Comparison of ENCODE assay signal across 8 cellular contexts in the genomic region with DNA sequence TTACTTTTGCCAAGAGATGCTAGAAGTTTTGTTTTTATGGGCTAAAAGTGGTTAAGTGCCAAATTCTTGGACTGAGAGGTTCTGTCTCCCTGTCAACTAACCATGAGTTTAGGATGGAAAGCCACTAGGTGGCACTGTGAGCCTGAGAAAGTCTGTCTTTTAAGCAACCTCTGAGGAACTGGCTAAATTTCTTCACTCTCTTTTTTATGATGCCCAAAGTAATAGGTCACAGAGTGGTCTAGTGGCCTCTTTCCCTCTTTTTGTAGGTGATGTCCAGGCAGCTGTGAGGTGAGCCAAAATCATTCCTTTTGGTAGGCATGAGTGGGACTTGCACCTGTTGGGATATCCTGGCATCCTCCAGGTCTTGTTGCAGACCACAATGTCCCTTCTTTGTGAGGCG. TPM values are rescaled to one million over a fixed set of nuclear protein-coding genes. Genes with fewer than 3 reads are reported as not detected.
DNase-seq lines count a peak whose midpoint lies in the region; ATAC-seq and TF ChIP-seq lines count a peak whose summit lies in the region.

No MANE protein-coding gene starts in this region.

- no peaks in the 10 kb centered on the region for H3K9me3 ChIP-seq in CD4-positive, alpha-beta T cell (ENCODE audit: control insufficient read depth, low read length)

- no peak overlapping the region for H3K4me3 ChIP-seq in astrocyte of the cerebellum (ENCODE audit: low read depth, low read length)

- H3K27ac Mint-ChIP-seq in CD4-positive, alpha-beta T cell: peak overlapping the region; percentile 13

- POLR2A ChIA-PET in CD4-positive, alpha-beta T cell (lab: Charles Lee): no interaction called here

- in situ Hi-C loops in astrocyte of the cerebellum (cut with HindIII; ENCODE audit: low sequenced_read_pairs): loop anchor here (25.0 kb wide), 1 partner anchor 504 kb away; no protein-coding TSS in a partner anchor

- no peaks in the 10 kb centered on the region for H3K27me3 Mint-ChIP-seq in CD4-positive, alpha-beta T cell

- no peak overlapping the region for H3K27ac ChIP-seq in CD4-positive, alpha-beta T cell (ENCODE audit: low read depth, low read length)

- H3K9me3 Mint-ChIP-seq in CD4-positive, alpha-beta T cell: no peaks in the 10 kb centered on the region

- intact Hi-C loops in CD4-positive, alpha-beta T cell (cut with DNase I, micrococcal nuclease): loop anchor here (1.0 to 10.0 kb wide), 6 partner anchors 326 to 679 kb away; a partner anchor contains a TSS

- H3K27me3 ChIP-seq in CD4-positive, alpha-beta T cell (ENCODE audit: control insufficient read depth, insufficient read depth, low read length): no peaks in the 10 kb centered on the region

- H3K4me3 Mint-ChIP-seq in CD4-positive, alpha-beta T cell: no peak overlapping the region

- peaks cover 92% of the 10 kb centered on the region for H3K36me3 Mint-ChIP-seq in CD4-positive, alpha-beta T cell (ENCODE audit: low read depth)

- no peaks in the 10 kb centered on the region for H3K4me1 Mint-ChIP-seq in CD4-positive, alpha-beta T cell (ENCODE audit: low read depth)

- TF ChIP-seq CTCF in CD4-positive, alpha-beta T cell (IDR thresholded peaks at IDR 0.05): peak; percentile 86
- TF ChIP-seq CTCF in astrocyte of the cerebellum (IDR thresholded peaks at IDR 0.05; ENCODE audit: low read depth, low read length, missing control alignments): peak; percentile 67

- peak; percentile 62 for ATAC-seq in CD4-positive, alpha-beta T cell (ENCODE audit: poor library complexity)
- ATAC-seq in GM21515 (IDR thresholded peaks at IDR 0.05; ENCODE audit: unreplicated experiment): peak; percentile 67

- CTCF ChIA-PET in CD4-positive, alpha-beta T cell (lab: Charles Lee): interaction anchor here (0.7 to 7.7 kb wide), 5 partner anchors 10 to 504 kb away, joined by 3 to 44 read pairs (median 3); no protein-coding TSS in a partner anchor

- peak; percentile 40 to 66 (median 56) for DNase-seq in CD4-positive, alpha-beta T cell
- DNase-seq in NCI-H1694 treated with DMSO at 0.1 percent for 48 hours (lab: John Stamatoyannopoulos, UW) (peak; percentile 85), T-helper 22 cell (ENCODE audit: low read depth) (peak; percentile 26), astrocyte of the cerebellum (ENCODE audit: low read depth) (peak; percentile 89), hippocampal formation (lab: John Stamatoyannopoulos, UW) (peak; percentile 64 to 89), smooth muscle cell of the brain vasculature (ENCODE audit: low read depth, low spot score) (peak; percentile 72), GM19240 (ENCODE audit: insufficient read length, low spot score) (no peak)

RNA-seq across cellular contexts. Expression of a gene that starts 56.8 kb away (rescaled TPM):
- total RNA-seq in CD4-positive, alpha-beta T cell: 100 to 1,000 TPM; 104 to 113 TPM
